Comparison of ENCODE assay signal across 10 cellular contexts in genomic region chr5:96067902-96068614, GRCh38.
A peak's percentile ranks its signal among the peaks of the same experiment; 100 is the strongest.
DNase-seq lines count a peak whose midpoint lies in the region; ATAC-seq, FAIRE-seq and TF ChIP-seq lines count a peak whose summit lies in the region.
"Had no signal": no experiment of that assay in that cellular context is flagged by ENCODE, and none has a peak within 500 bp of the region (broad histone marks: within the 10 kb centered on the region; RNA-seq: fewer than 3 reads in every experiment).

No MANE protein-coding gene starts in this region.

- H3K36me3 Mint-ChIP-seq in natural killer cell treated with Interleukin-12 subunit alpha and Interleukin-12 subunit beta and Interleukin-15 and Interleukin-18, amount 100 ng/mL, for 72 hours: no peaks in the 10 kb centered on the region
- no peaks in the 10 kb centered on the region for H3K36me3 Mint-ChIP-seq in natural killer cell
- H3K36me3 Mint-ChIP-seq in T-helper 2 cell treated with Interferon-gamma antibody and Interleukin-4, amounts not matched to agents 5 μg/mL and 100 μg/mL, for 36 hours (ENCODE audit: low read depth): no peaks in the 10 kb centered on the region

- ATAC-seq in natural killer cell treated with Interleukin-12 subunit alpha and Interleukin-12 subunit beta and Interleukin-15 and Interleukin-18, amount 100 ng/mL, for 72 hours: peak in 1 of 2 donors; percentile 58
- ATAC-seq in natural killer cell (no peak), HG02970 (IDR thresholded peaks at IDR 0.05; ENCODE audit: low FRiP score, unreplicated experiment) (no peak), GM18868 (IDR thresholded peaks at IDR 0.05; ENCODE audit: unreplicated experiment) (no peak)

- peak overlapping the region; percentile 39 for H3K4me3 Mint-ChIP-seq in natural killer cell treated with Interleukin-12 subunit alpha and Interleukin-12 subunit beta and Interleukin-15 and Interleukin-18, amount 100 ng/mL, for 72 hours
- no peak overlapping the region for H3K4me3 Mint-ChIP-seq in natural killer cell
- peak overlapping the region; percentile 6 for H3K4me3 Mint-ChIP-seq in T-helper 2 cell treated with Interferon-gamma antibody and Interleukin-4, amounts not matched to agents 5 μg/mL and 100 μg/mL, for 36 hours

- peaks cover 26 to 35% of the 10 kb centered on the region in 2 donors for H3K4me1 Mint-ChIP-seq in natural killer cell treated with Interleukin-12 subunit alpha and Interleukin-12 subunit beta and Interleukin-15 and Interleukin-18, amount 100 ng/mL, for 72 hours (ENCODE audit: low read depth in 2 of 2)
- H3K4me1 Mint-ChIP-seq in natural killer cell: peaks cover 0 to under 1% of the 10 kb centered on the region in 2 donors
- H3K4me1 Mint-ChIP-seq in T-helper 2 cell treated with Interferon-gamma antibody and Interleukin-4, amounts not matched to agents 5 μg/mL and 100 μg/mL, for 36 hours (ENCODE audit: low read depth): peaks cover 34% of the 10 kb centered on the region

- no peaks in the 10 kb centered on the region for H3K9me3 Mint-ChIP-seq in natural killer cell treated with Interleukin-12 subunit alpha and Interleukin-12 subunit beta and Interleukin-15 and Interleukin-18, amount 100 ng/mL, for 72 hours
- H3K9me3 Mint-ChIP-seq in natural killer cell: no peaks in the 10 kb centered on the region
- H3K9me3 Mint-ChIP-seq in T-helper 2 cell treated with Interferon-gamma antibody and Interleukin-4, amounts not matched to agents 5 μg/mL and 100 μg/mL, for 36 hours: no peaks in the 10 kb centered on the region

- no peak for DNase-seq in natural killer cell treated with Interleukin-12 subunit alpha and Interleukin-12 subunit beta and Interleukin-15 and Interleukin-18, amount 100 ng/mL, for 72 hours (ENCODE audit: low spot score)
- DNase-seq in natural killer cell (no peak), foreskin fibroblast (peak; percentile 90 to 92), urothelium cell line (ENCODE audit: low spot score) (peak; percentile 74), NCI-H128 (lab: John Stamatoyannopoulos, UW; ENCODE audit: unreplicated experiment) (no peak)
- peak; percentile 70 for DNase-seq in T-helper 2 cell treated with Interferon-gamma antibody and Interleukin-4, amounts not matched to agents 5 μg/mL and 100 μg/mL, for 36 hours (ENCODE audit: low spot score)
- DNase-seq: NCI-H526 treated with DMSO at 0.1 percent for 48 hours had no signal

- H3K4me3 ChIP-seq in foreskin fibroblast (ENCODE audit: low read depth in 1 of 2, low read length in 2 of 2): no peak overlapping the region

- FAIRE-seq in urothelium cell line (lab: Jason Lieb, UNC): no peak
- FAIRE-seq: G401.6 had no signal

- TF ChIP-seq CTCF in natural killer cell (IDR thresholded peaks at IDR 0.05) (no peak), foreskin fibroblast (IDR thresholded peaks at IDR 0.05; ENCODE audit: low read depth, low read length) (no peak)

- no peaks in the 10 kb centered on the region for H3K27me3 Mint-ChIP-seq in natural killer cell treated with Interleukin-12 subunit alpha and Interleukin-12 subunit beta and Interleukin-15 and Interleukin-18, amount 100 ng/mL, for 72 hours
- no peaks in the 10 kb centered on the region for H3K27me3 Mint-ChIP-seq in natural killer cell (ENCODE audit: low read depth in 2 of 2)
- H3K27me3 Mint-ChIP-seq in T-helper 2 cell treated with Interferon-gamma antibody and Interleukin-4, amounts not matched to agents 5 μg/mL and 100 μg/mL, for 36 hours (ENCODE audit: low read depth): no peaks in the 10 kb centered on the region

- intact Hi-C loops in natural killer cell (cut with micrococcal nuclease): no loop called here

- peak overlapping the region; percentile 69 to 80 for H3K27ac Mint-ChIP-seq in natural killer cell treated with Interleukin-12 subunit alpha and Interleukin-12 subunit beta and Interleukin-15 and Interleukin-18, amount 100 ng/mL, for 72 hours
- H3K27ac Mint-ChIP-seq in natural killer cell: no peak overlapping the region
- H3K27ac Mint-ChIP-seq in T-helper 2 cell treated with Interferon-gamma antibody and Interleukin-4, amounts not matched to agents 5 μg/mL and 100 μg/mL, for 36 hours: peak overlapping the region; percentile 78

Comparison
In these comparisons a context has a peak if more than half of its experiments do, and no peak if none do; other contexts are left out.
1. H3K27ac Mint-ChIP-seq: peak in natural killer cell treated with Interleukin-12 subunit alpha and Interleukin-12 subunit beta and Interleukin-15 and Interleukin-18, amount 100 ng/mL, for 72 hours (2 of 2) and T-helper 2 cell treated with Interferon-gamma antibody and Interleukin-4, amounts not matched to agents 5 μg/mL and 100 μg/mL, for 36 hours (single experiment); none in natural killer cell (0 of 2).
2. DNase-seq: peak in T-helper 2 cell treated with Interferon-gamma antibody and Interleukin-4, amounts not matched to agents 5 μg/mL and 100 μg/mL, for 36 hours (single experiment), foreskin fibroblast (2 of 2) and urothelium cell line (single experiment); none in natural killer cell treated with Interleukin-12 subunit alpha and Interleukin-12 subunit beta and Interleukin-15 and Interleukin-18, amount 100 ng/mL, for 72 hours (single experiment), natural killer cell (single experiment) and NCI-H128 (single experiment).